In genomic region chr11:124898711-124899110, GRCh38 we compare ENCODE assay signal across 1 cellular context.
TF ChIP-seq lines count a peak whose summit lies in the region.

No MANE protein-coding gene starts in this region.

TF ChIP-seq in H1, 55 proteins besides CTCF, POLR2A, EP300 and RAD21:
- no peak for TF ChIP-seq ASH2L (IDR thresholded peaks at IDR 0.05; ENCODE audit: low read length)
